1 cellular context compared by ENCODE assay signal in the genomic region with DNA sequence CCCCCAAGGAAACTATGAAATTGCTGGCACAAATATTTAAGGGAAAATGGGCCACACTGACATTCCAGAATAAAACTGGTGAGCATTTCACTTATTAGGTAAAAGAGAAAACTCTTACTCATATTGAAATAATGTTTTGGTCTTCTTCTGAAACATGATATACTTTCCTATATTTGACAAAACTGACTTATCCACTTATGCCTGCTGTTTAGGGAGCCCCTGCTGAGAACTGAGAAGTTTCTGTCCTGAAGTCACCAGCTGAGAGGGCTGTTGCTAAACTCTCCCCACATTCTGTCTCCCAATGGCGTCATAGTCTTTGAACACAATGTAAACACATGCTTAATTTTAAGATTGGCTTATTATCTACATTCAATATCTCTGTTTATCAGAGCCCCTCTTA.
TF ChIP-seq lines count a peak whose summit lies in the region.

No MANE protein-coding gene starts in this region.

TF ChIP-seq in HepG2, 621 proteins besides CTCF, POLR2A, EP300 and RAD21 (continued from another document):
- TF ChIP-seq ZBTB7A (CRISPR knock-in tag; IDR thresholded peaks at IDR 0.05), result no peak
- TF ChIP-seq, protein P1, sequence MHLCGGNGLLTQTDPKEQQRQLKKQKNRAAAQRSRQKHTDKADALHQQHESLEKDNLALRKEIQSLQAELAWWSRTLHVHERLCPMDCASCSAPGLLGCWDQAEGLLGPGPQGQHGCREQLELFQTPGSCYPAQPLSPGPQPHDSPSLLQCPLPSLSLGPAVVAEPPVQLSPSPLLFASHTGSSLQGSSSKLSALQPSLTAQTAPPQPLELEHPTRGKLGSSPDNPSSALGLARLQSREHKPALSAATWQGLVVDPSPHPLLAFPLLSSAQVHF (CRISPR knock-in tag; IDR thresholded peaks at IDR 0.05), result no peak
- no peak for TF ChIP-seq HNRNPL (IDR thresholded peaks at IDR 0.05; ENCODE audit: low read depth, low read length)
